17 cellular contexts compared by ENCODE assay signal in genomic region chr1:63612564-63612963, GRCh38. TPM values are rescaled to one million over a fixed set of nuclear protein-coding genes. Genes with fewer than 3 reads are reported as not detected.
DNase-seq lines count a peak whose midpoint lies in the region; ATAC-seq, FAIRE-seq and TF ChIP-seq lines count a peak whose summit lies in the region.
"Had no signal": no experiment of that assay in that cellular context is flagged by ENCODE, and none has a peak within 500 bp of the region (broad histone marks: within the 10 kb centered on the region; RNA-seq: fewer than 3 reads in every experiment).

No MANE protein-coding gene starts in this region.

- H3K27me3 ChIP-seq in cardiac muscle cell (no peaks in the 10 kb centered on the region), bronchial epithelial cell (ENCODE audit: control insufficient read depth, insufficient read depth, low read length) (no peaks in the 10 kb centered on the region), liver (ENCODE audit: control insufficient read depth in 4 of 4, insufficient read depth in 4 of 4, low read length in 3 of 4) (no peaks in the 10 kb centered on the region), upper lobe of right lung (no peaks in the 10 kb centered on the region)
- H3K27me3 ChIP-seq: adrenal gland had no signal

- no peak for ATAC-seq in Right ventricle myocardium inferior
- ATAC-seq in upper lobe of right lung: peak; percentile 66
- ATAC-seq: activated CD4-positive, CD25-positive, alpha-beta regulatory T cell treated with anti-CD3 and anti-CD28 coated beads, Interleukin-2, amount 50 U/mL, for 24 hours; CD8-positive, alpha-beta T cell had no signal

- WGBS in liver: 69% methylated on average over 4 of the region's 4 CpGs

- H3K9ac ChIP-seq in liver (ENCODE audit: low read depth in 1 of 2, low read length in 2 of 2): no peak overlapping the region

- H3K9me3 ChIP-seq in cardiac muscle cell (ENCODE audit: low read depth) (no peaks in the 10 kb centered on the region), liver (ENCODE audit: control insufficient read depth in 4 of 4, low read length in 3 of 4) (no peaks in the 10 kb centered on the region), upper lobe of right lung (no peaks in the 10 kb centered on the region)
- H3K9me3 ChIP-seq: adrenal gland, HAP-1 had no signal

- TF ChIP-seq CTCF in cardiac muscle cell (IDR thresholded peaks at IDR 0.05; ENCODE audit: low read depth, low read length) (peak; percentile 12), bronchial epithelial cell (IDR thresholded peaks at IDR 0.05; ENCODE audit: insufficient read depth, low read length, severe bottlenecking) (no peak), liver (IDR thresholded peaks at IDR 0.05; ENCODE audit: low read depth, low read length, missing input control) (no peak), upper lobe of right lung (IDR thresholded peaks at IDR 0.05) (no peak)

- H3K4me1 ChIP-seq in cardiac muscle cell (ENCODE audit: low read depth): peaks cover 49% of the 10 kb centered on the region
- H3K4me1 ChIP-seq in liver (ENCODE audit: control insufficient read depth in 4 of 4, insufficient read depth in 4 of 4, low read length in 3 of 4): peaks cover 10 to 73% (median 66%) of the 10 kb centered on the region in 4 donors
- peaks cover 2% of the 10 kb centered on the region for H3K4me1 ChIP-seq in upper lobe of right lung
- H3K4me1 ChIP-seq: HAP-1 had no signal

- H3K27ac ChIP-seq in cardiac muscle cell (peak overlapping the region; percentile 85), liver (ENCODE audit: low read depth in 1 of 2, low read length in 2 of 2) (peak overlapping the region in 1 of 2 donors; percentile 19), upper lobe of right lung (no peak overlapping the region)
- H3K27ac ChIP-seq: adrenal gland had no signal

- intact Hi-C loops in Right ventricle myocardium inferior (cut with DNase I): no loop called here
- intact Hi-C loops in upper lobe of right lung (cut with DNase I): loop anchor here (10.0 kb wide), 1 partner anchor 522 kb away; no protein-coding TSS in a partner anchor

- peak; percentile 23 to 65 for DNase-seq in cardiac muscle cell (ENCODE audit: low read depth in 1 of 2, low spot score in 1 of 2)
- DNase-seq in Right ventricle myocardium inferior (ENCODE audit: missing footprints): no peak
- DNase-seq in bronchial epithelial cell (ENCODE audit: low read depth): no peak
- no peak for DNase-seq in upper lobe of right lung
- no peak for DNase-seq in NCI-H748 (lab: John Stamatoyannopoulos, UW; ENCODE audit: unreplicated experiment)
- no peak for DNase-seq in stimulated activated CD4-positive, alpha-beta T cell treated with anti-CD3 and anti-CD28 coated beads, Interleukin-4, amount 100 ng/mL, for 4 hours
- DNase-seq in HuH-7.5 (ENCODE audit: low spot score): no peak
- DNase-seq: CD8-positive, alpha-beta T cell; NCI-H1694; nephron progenitor cell; SHP77 treated with DMSO at 0.1 percent for 48 hours; stimulated activated CD4-positive, alpha-beta T cell treated with anti-CD3 and anti-CD28 coated beads, Interleukin-15, amount 100 ng/mL, for 24 hours had no signal

- H3K4me3 ChIP-seq in cardiac muscle cell (no peak overlapping the region), bronchial epithelial cell (ENCODE audit: low read depth, low read length) (no peak overlapping the region), liver (ENCODE audit: low read depth in 1 of 3, low read length in 3 of 3) (no peak overlapping the region), upper lobe of right lung (no peak overlapping the region)
- H3K4me3 ChIP-seq: adrenal gland, HAP-1 had no signal

- peak in 1 of 2 donors; percentile 52 for TF ChIP-seq RAD21 in liver (IDR thresholded peaks at IDR 0.05)

- peak; percentile 75 for FAIRE-seq in bronchial epithelial cell (lab: Jason Lieb, UNC)
- FAIRE-seq: GM18507 had no signal

- H3K36me3 ChIP-seq in cardiac muscle cell (no peaks in the 10 kb centered on the region), bronchial epithelial cell (ENCODE audit: control insufficient read depth, insufficient read depth, low read length) (no peaks in the 10 kb centered on the region), liver (ENCODE audit: control insufficient read depth in 4 of 4, insufficient read depth in 3 of 4, low read depth in 1 of 4, low read length in 3 of 4) (no peaks in the 10 kb centered on the region), upper lobe of right lung (no peaks in the 10 kb centered on the region)
- H3K36me3 ChIP-seq: adrenal gland, HAP-1 had no signal

TF ChIP-seq in liver, 16 proteins besides CTCF, POLR2A, EP300 and RAD21:
- TF ChIP-seq JUND (IDR thresholded peaks at IDR 0.05) (peak in 1 of 2 donors; percentile 19), ATF3 (IDR thresholded peaks at IDR 0.05) (no peak), SP1 (IDR thresholded peaks at IDR 0.05) (peak; percentile 25), REST (IDR thresholded peaks at IDR 0.05) (no peak), HNF4A (conservative IDR thresholded peaks at IDR 0.05) (peak in 1 of 2 donors; percentile 56)

RNA-seq across cellular contexts. Expression of gene PGM1, which starts 19.4 kb away (rescaled TPM):
- total RNA-seq in cardiac muscle cell (344 and 361 TPM in 2 replicates), Right ventricle myocardium inferior (281 TPM), bronchial epithelial cell (42.4 and 69.2 TPM in 2 replicates), liver (100 to 1,000 TPM in 1 of 2 donors, 10 to 100 TPM in 1; 57.3 to 224 TPM), upper lobe of right lung (53.9 TPM)
- polyA plus RNA-seq in cardiac muscle cell (264 and 277 TPM in 2 replicates), liver (100 to 1,000 TPM; 117 to 123 TPM)

Comparison
In these comparisons a context has a peak if more than half of its experiments do, and no peak if none do; other contexts are left out.
1. DNase-seq: peak in cardiac muscle cell (2 of 2); none in Right ventricle myocardium inferior (single experiment), bronchial epithelial cell (single experiment), upper lobe of right lung (single experiment), NCI-H748 (single experiment), stimulated activated CD4-positive, alpha-beta T cell treated with anti-CD3 and anti-CD28 coated beads, Interleukin-4, amount 100 ng/mL, for 4 hours (0 of 2) and HuH-7.5 (single experiment).